In the genomic region with DNA sequence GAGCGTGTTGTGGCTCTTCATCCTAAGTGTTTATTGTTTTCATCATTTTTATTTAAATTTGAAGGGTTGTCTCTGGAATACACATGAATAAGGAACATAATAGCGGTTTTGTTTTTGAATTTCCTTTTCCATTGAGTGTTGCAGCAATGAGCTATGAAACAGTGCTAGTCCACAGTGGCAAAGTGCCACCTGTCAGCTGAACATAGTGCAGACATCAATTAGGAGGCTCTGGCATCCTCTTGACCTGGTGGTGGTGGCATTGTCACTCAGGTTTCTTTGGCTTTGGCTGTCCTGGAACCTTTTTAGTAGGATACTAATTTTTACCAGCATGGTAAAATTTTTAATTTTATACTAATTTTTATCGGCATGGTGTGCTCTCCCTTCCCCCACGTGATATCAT, we compare ENCODE assay signal across 19 cellular contexts.
DNase-seq lines count a peak whose midpoint lies in the region; ATAC-seq and TF ChIP-seq lines count a peak whose summit lies in the region.
"Had no signal": no experiment of that assay in that cellular context is flagged by ENCODE, and none has a peak within 500 bp of the region (broad histone marks: within the 10 kb centered on the region; RNA-seq: fewer than 3 reads in every experiment).

No MANE protein-coding gene starts in this region.

- peak overlapping the region; percentile 1 for H3K27ac Mint-ChIP-seq in memory B cell

- H3K4me3 Mint-ChIP-seq in memory B cell = no peak overlapping the region
- H3K4me3 Mint-ChIP-seq: CD14-positive monocyte had no signal

- H3F3A ChIP-seq in DOHH2 (ENCODE audit: control insufficient read depth, insufficient read depth) = peaks cover 13% of the 10 kb centered on the region
- peaks cover 5% of the 10 kb centered on the region for H3F3A ChIP-seq in MM.1S (ENCODE audit: insufficient read depth, low read length)

- no peak overlapping the region for H3K9ac ChIP-seq in MM.1S (ENCODE audit: low read length)

- no peaks in the 10 kb centered on the region for H3K9me2 ChIP-seq in DOHH2 (replicated peaks; ENCODE audit: control insufficient read depth, low read length)
- no peaks in the 10 kb centered on the region for H3K9me2 ChIP-seq in MM.1S (replicated peaks; ENCODE audit: insufficient read depth, low read length)

- peak; percentile 91 to 94 (median 92) for ATAC-seq in heart left ventricle
- no peak for ATAC-seq in memory B cell (ENCODE audit: low read depth)
- ATAC-seq in right lobe of liver = no peak
- ATAC-seq: HepG2 had no signal

- H3K79me2 ChIP-seq in DOHH2 (ENCODE audit: control insufficient read depth, low read length) (peaks cover 14% of the 10 kb centered on the region; the same call in 1 of the 2 replicates), MM.1S (ENCODE audit: low read length) (0 out of 2 replicates have a peak, but pooled peaks cover 6% of the 10 kb centered on the region)

- H3K27me3 Mint-ChIP-seq in memory B cell = no peaks in the 10 kb centered on the region

- H3K4me2 ChIP-seq in DOHH2 (ENCODE audit: low read length) (peak overlapping the region; percentile 34), MM.1S (ENCODE audit: low read depth, low read length) (no peak overlapping the region)

- peaks cover 84% of the 10 kb centered on the region for H3K36me3 ChIP-seq in DOHH2 (ENCODE audit: control insufficient read depth, low read length)
- no peaks in the 10 kb centered on the region; the same call in none of the 2 replicates for H3K36me3 ChIP-seq in MM.1S (replicated peaks; ENCODE audit: insufficient read depth, low read length)
- H3K36me3 ChIP-seq in heart left ventricle = peaks cover 0 to 95% (median 75%) of the 10 kb centered on the region in 9 donors
- H3K36me3 ChIP-seq in right lobe of liver = peaks cover 0 to 43% (median 6%) of the 10 kb centered on the region in 4 donors

- H3K27ac ChIP-seq in DOHH2 (ENCODE audit: low read depth, low read length) (peak overlapping the region; percentile 81), MM.1S (ENCODE audit: low read length) (peak overlapping the region; percentile 38; the same call in 1 of the 2 replicates), heart left ventricle (peak overlapping the region in 8 of 12 donors; percentile 25 to 75 (median 58)), right lobe of liver (no peak overlapping the region)

- H3K4me3 ChIP-seq in DOHH2 (ENCODE audit: low read length) (0 out of 2 replicates have a peak overlapping the region, but pooled peaks have one; percentile 15), MM.1S (ENCODE audit: low read length) (no peak overlapping the region), heart left ventricle (no peak overlapping the region), right lobe of liver (no peak overlapping the region)
- H3K4me3 ChIP-seq: HAP-1 had no signal

- H3K9me3 ChIP-seq in DOHH2 (ENCODE audit: control insufficient read depth, insufficient read depth, low read length) (no peaks in the 10 kb centered on the region), MM.1S (replicated peaks; ENCODE audit: insufficient read depth, low read length) (no peaks in the 10 kb centered on the region), heart left ventricle (no peaks in the 10 kb centered on the region), right lobe of liver (no peaks in the 10 kb centered on the region)
- H3K9me3 ChIP-seq: HAP-1 had no signal

- H3K4me1 ChIP-seq in DOHH2 (ENCODE audit: control insufficient read depth, low read length) (peaks cover 74% of the 10 kb centered on the region), MM.1S (ENCODE audit: low read length) (no peaks in the 10 kb centered on the region), heart left ventricle (peaks cover 0 to 21% (median 3%) of the 10 kb centered on the region in 12 donors), right lobe of liver (peaks cover 0 to 3% (median 0%) of the 10 kb centered on the region in 4 donors)
- H3K4me1 ChIP-seq: HAP-1 had no signal

- intact Hi-C loops in heart left ventricle (cut with DNase I) (no loop called here), right lobe of liver (cut with DNase I) (no loop called here)

- no peak for TF ChIP-seq CTCF in DOHH2 (IDR thresholded peaks at IDR 0.05; ENCODE audit: low read depth, low read length, poor library complexity, severe bottlenecking)
- TF ChIP-seq CTCF in MM.1S (IDR thresholded peaks at IDR 0.05; ENCODE audit: low read length) = no peak
- TF ChIP-seq CTCF in heart left ventricle (IDR thresholded peaks at IDR 0.05) = no peak
- no peak for TF ChIP-seq CTCF in right lobe of liver (IDR thresholded peaks at IDR 0.05)

- TF ChIP-seq POLR2A in heart left ventricle (IDR thresholded peaks at IDR 0.05) (no peak), right lobe of liver (IDR thresholded peaks at IDR 0.05) (no peak)

- no peak for DNase-seq in MM.1S
- peak in 4 of 5 donors; percentile 66 to 83 (median 72) for DNase-seq in heart left ventricle
- no peak for DNase-seq in memory B cell (ENCODE audit: low spot score in 2 of 2)
- DNase-seq in right lobe of liver = no peak
- no peak for DNase-seq in HuH-7.5 (ENCODE audit: low spot score)
- no peak for DNase-seq in LoVo (ENCODE audit: low spot score)
- DNase-seq: ACHN, DMS79 treated with DMSO at 0.1 percent for 48 hours, Kasumi-1, NCI-H1092 treated with DMSO at 0.1 percent for 48 hours, NCI-H146, NCI-H2081, NCI-H510A treated with DMSO at 0.1 percent for 48 hours, NCI-H774, SIG-M5 had no signal

- 65 to 74% (median 71%) methylated on average over 4 of the region's 4 CpGs for WGBS in heart left ventricle, 4 donors
- 97% methylated on average over 4 of the region's 4 CpGs for WGBS in right lobe of liver (ENCODE audit: insufficient coverage, low coverage, low lambda C conversion rate, missing lambda C conversion rate)

- no peak overlapping the region for H2AFZ ChIP-seq in MM.1S (ENCODE audit: low read length)

- H3K4me1 Mint-ChIP-seq in memory B cell = peaks cover 9% of the 10 kb centered on the region
- H3K4me1 Mint-ChIP-seq: CD14-positive monocyte had no signal

- peaks cover 33% of the 10 kb centered on the region for H3K36me3 Mint-ChIP-seq in memory B cell

- H3K27me3 ChIP-seq in DOHH2 (ENCODE audit: control insufficient read depth, low read length) (no peaks in the 10 kb centered on the region), MM.1S (replicated peaks; ENCODE audit: insufficient read depth, low read length) (no peaks in the 10 kb centered on the region), heart left ventricle (no peaks in the 10 kb centered on the region), right lobe of liver (no peaks in the 10 kb centered on the region)

- H4K20me1 ChIP-seq in DOHH2 (ENCODE audit: control insufficient read depth, insufficient read depth, low read depth, low read length) (no peaks in the 10 kb centered on the region), MM.1S (ENCODE audit: insufficient read depth, low read length) (no peaks in the 10 kb centered on the region)

- H3K9me3 Mint-ChIP-seq in memory B cell = no peaks in the 10 kb centered on the region
- H3K9me3 Mint-ChIP-seq: CD14-positive monocyte had no signal

Comparison
In these comparisons a context has a peak if more than half of its experiments do, and no peak if none do; other contexts are left out.
1. H3K27ac ChIP-seq: peak in DOHH2 (single experiment), MM.1S (single experiment) and heart left ventricle (8 of 12); none in right lobe of liver (0 of 3).
2. DNase-seq: peak in heart left ventricle (4 of 5); none in MM.1S (single experiment), memory B cell (0 of 2), right lobe of liver (0 of 3), HuH-7.5 (single experiment) and LoVo (single experiment).
3. ATAC-seq: peak in heart left ventricle (4 of 4); none in memory B cell (single experiment) and right lobe of liver (0 of 4).